In genomic region chr4:182832352-182833120, GRCh38 we compare ENCODE assay signal across 16 cellular contexts.
DNase-seq lines count a peak whose midpoint lies in the region; ATAC-seq lines count a peak whose summit lies in the region.
"Had no signal": no experiment of that assay in that cellular context is flagged by ENCODE, and none has a peak within 500 bp of the region (broad histone marks: within the 10 kb centered on the region; RNA-seq: fewer than 3 reads in every experiment).

No MANE protein-coding gene starts in this region.

- H3K27me3 Mint-ChIP-seq in T-helper 1 cell treated with Interleukin-12 subunit alpha and Interleukin-12 subunit beta and Interleukin-4 antibody, amounts not matched to agents 30 μg/mL and 1 μg/mL, for 36 hours (ENCODE audit: low read depth), result peaks cover 31% of the 10 kb centered on the region

- no peaks in the 10 kb centered on the region for H3K4me1 Mint-ChIP-seq in T-helper 1 cell treated with Interleukin-12 subunit alpha and Interleukin-12 subunit beta and Interleukin-4 antibody, amounts not matched to agents 30 μg/mL and 1 μg/mL, for 36 hours (ENCODE audit: low read depth)

- peak; percentile 32 for ATAC-seq in HG03432 (IDR thresholded peaks at IDR 0.05; ENCODE audit: unreplicated experiment)
- ATAC-seq in sciatic nerve, result peak; percentile 55
- ATAC-seq in GM18873 (IDR thresholded peaks at IDR 0.05; ENCODE audit: low FRiP score, unreplicated experiment), result no peak

- DNase-seq in T-helper 1 cell (no peak), head of caudate nucleus (peak in 24 of 42 donors; percentile 18 to 74 (median 41)), sciatic nerve (ENCODE audit: low spot score) (no peak), SK-N-DZ (ENCODE audit: low spot score) (no peak), NOMO-1 treated with DMSO at 0.1 percent for 48 hours (lab: John Stamatoyannopoulos, UW; ENCODE audit: unreplicated experiment) (no peak)
- DNase-seq: 8988T, KBM-7, NCI-H1048, NCI-H146, NCI-H226, NCI-H526, OCI-M1, RPMI8226 had no signal

- peak overlapping the region; percentile 36 for H3K27ac Mint-ChIP-seq in T-helper 1 cell treated with Interleukin-12 subunit alpha and Interleukin-12 subunit beta and Interleukin-4 antibody, amounts not matched to agents 30 μg/mL and 1 μg/mL, for 36 hours

- H3K9me3 Mint-ChIP-seq in T-helper 1 cell treated with Interleukin-12 subunit alpha and Interleukin-12 subunit beta and Interleukin-4 antibody, amounts not matched to agents 30 μg/mL and 1 μg/mL, for 36 hours, result no peaks in the 10 kb centered on the region

- H3K4me3 Mint-ChIP-seq in T-helper 1 cell treated with Interleukin-12 subunit alpha and Interleukin-12 subunit beta and Interleukin-4 antibody, amounts not matched to agents 30 μg/mL and 1 μg/mL, for 36 hours, result no peak overlapping the region

- H3K36me3 Mint-ChIP-seq in T-helper 1 cell treated with Interleukin-12 subunit alpha and Interleukin-12 subunit beta and Interleukin-4 antibody, amounts not matched to agents 30 μg/mL and 1 μg/mL, for 36 hours (ENCODE audit: low read depth), result no peaks in the 10 kb centered on the region

- intact Hi-C loops in head of caudate nucleus (cut with DNase I), result no loop called here
- intact Hi-C loops in sciatic nerve (cut with DNase I), result no loop called here

Comparison
In these comparisons a context has a peak if more than half of its experiments do, and no peak if none do; other contexts are left out.
1. DNase-seq: peak in head of caudate nucleus (24 of 42); none in T-helper 1 cell (0 of 5), sciatic nerve (single experiment), SK-N-DZ (single experiment) and NOMO-1 treated with DMSO at 0.1 percent for 48 hours (single experiment).